Comparison of ENCODE assay signal across 21 cellular contexts in the genomic region with DNA sequence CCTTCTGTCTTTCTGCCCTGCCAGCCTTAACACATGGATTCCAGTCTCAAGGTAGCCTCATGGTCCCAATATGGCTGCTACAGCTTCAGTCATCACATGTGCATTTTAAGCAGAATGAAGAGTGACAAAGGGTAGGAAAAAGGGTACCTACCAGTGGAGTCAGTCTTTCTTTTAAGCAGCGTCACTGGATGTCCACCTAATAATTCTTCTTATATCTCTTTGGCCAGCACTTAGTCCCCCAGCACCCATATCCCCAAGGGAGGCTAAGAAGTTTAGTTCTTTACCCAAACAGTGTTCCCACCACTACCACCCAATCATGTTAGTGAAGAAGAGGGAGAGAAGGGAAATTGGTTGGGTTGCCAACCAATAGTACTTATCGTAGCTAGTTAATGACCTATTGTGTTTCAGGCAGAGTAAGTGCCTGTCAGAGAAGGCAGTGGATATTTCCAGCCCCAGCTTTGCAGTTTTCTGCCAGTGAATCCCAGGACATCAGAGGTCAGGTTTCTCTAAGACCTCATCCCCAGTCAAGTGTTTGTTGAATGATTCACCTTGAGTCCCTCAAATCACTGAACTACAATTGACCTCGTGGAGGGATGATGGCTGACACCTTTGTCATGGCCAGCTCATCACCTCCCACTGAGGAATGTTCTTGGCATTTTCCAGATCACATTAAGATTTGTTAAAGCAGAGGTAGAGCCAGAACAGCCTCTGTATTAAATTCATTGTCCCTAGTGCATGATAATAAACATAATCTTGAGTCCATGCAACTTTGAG.
DNase-seq lines count a peak whose midpoint lies in the region; ATAC-seq, FAIRE-seq and TF ChIP-seq lines count a peak whose summit lies in the region.
"Had no signal": no experiment of that assay in that cellular context is flagged by ENCODE, and none has a peak within 500 bp of the region (broad histone marks: within the 10 kb centered on the region; RNA-seq: fewer than 3 reads in every experiment).

No MANE protein-coding gene starts in this region.

- H3K27me3 Mint-ChIP-seq in astrocyte (ENCODE audit: low read depth, unreplicated experiment) = peaks cover 6% of the 10 kb centered on the region
- H3K27me3 Mint-ChIP-seq in CD4-positive, alpha-beta memory T cell = peaks cover 0 to 1% of the 10 kb centered on the region in 2 donors
- H3K27me3 Mint-ChIP-seq in CD14-positive monocyte (ENCODE audit: low read depth in 3 of 3) = peaks cover 2% of the 10 kb centered on the region in 3 donors
- H3K27me3 Mint-ChIP-seq: activated T-cell treated with anti-CD3 and anti-CD28 coated beads, Interleukin-2, amount 50 U/mL, for 24 hours; T-helper 17 cell had no signal

- CTCF ChIA-PET in CD4-positive, alpha-beta memory T cell (lab: Charles Lee; ENCODE audit: partially characterized antibody) = interaction anchor here (0.8 kb wide), 1 partner anchor 213 kb away, joined by 3 read pairs; no protein-coding TSS in a partner anchor

- intact Hi-C loops in CD4-positive, alpha-beta memory T cell (cut with micrococcal nuclease) = no loop called here
- intact Hi-C loops in CD14-positive monocyte (cut with micrococcal nuclease) = no loop called here

- H3K4me1 Mint-ChIP-seq in astrocyte (ENCODE audit: low read depth, unreplicated experiment) (peaks cover 22% of the 10 kb centered on the region), CD14-positive monocyte (peaks cover 9% of the 10 kb centered on the region)
- peaks cover 21 to 39% (median 30%) of the 10 kb centered on the region in 4 donors for H3K4me1 Mint-ChIP-seq in CD4-positive, alpha-beta memory T cell
- H3K4me1 Mint-ChIP-seq: naive B cell had no signal

- H2AFZ ChIP-seq in astrocyte (ENCODE audit: low read depth, low read length) (no peak overlapping the region), keratinocyte (ENCODE audit: control insufficient read depth, low read length) (no peak overlapping the region)

- H4K20me1 ChIP-seq in astrocyte (ENCODE audit: insufficient read depth, low read length) = no peaks in the 10 kb centered on the region
- no peaks in the 10 kb centered on the region for H4K20me1 ChIP-seq in keratinocyte (ENCODE audit: control insufficient read depth, extremely low read depth, insufficient read depth, low read length)

- dilution Hi-C loops in keratinocyte (cut with MboI; ENCODE audit: extremely low pct_ligation_motif_present, low sequenced_read_pairs) = no loop called here

- H3K4me2 ChIP-seq in astrocyte (ENCODE audit: low read length) = peak overlapping the region; percentile 54
- peak overlapping the region; percentile 0 for H3K4me2 ChIP-seq in keratinocyte (ENCODE audit: control insufficient read depth, extremely low read depth, insufficient read depth, low read depth, low read length)

- peak overlapping the region; percentile 44 for H3K27ac ChIP-seq in astrocyte (ENCODE audit: low read depth, low read length)
- H3K27ac ChIP-seq in keratinocyte (ENCODE audit: control insufficient read depth, insufficient read depth, low read length) = no peak overlapping the region
- H3K27ac ChIP-seq in CD4-positive, alpha-beta memory T cell (ENCODE audit: low read depth, low read length) = no peak overlapping the region
- H3K27ac ChIP-seq: C4-2B, vagina had no signal

- peaks cover 6% of the 10 kb centered on the region for H3K9me3 Mint-ChIP-seq in astrocyte (ENCODE audit: unreplicated experiment)
- peaks cover 0 to 4% (median under 1%) of the 10 kb centered on the region in 8 donors for H3K9me3 Mint-ChIP-seq in CD4-positive, alpha-beta memory T cell
- peaks cover 3 to 22% (median 8%) of the 10 kb centered on the region in 7 donors for H3K9me3 Mint-ChIP-seq in CD14-positive monocyte

- no peaks in the 10 kb centered on the region for H3K9me1 ChIP-seq in keratinocyte (ENCODE audit: control insufficient read depth, extremely low read depth, insufficient read depth, low read length)

- ATAC-seq in GM21737 (IDR thresholded peaks at IDR 0.05; ENCODE audit: unreplicated experiment) = no peak
- ATAC-seq: left colon; right cardiac atrium; stimulated activated naive CD8-positive, alpha-beta T cell treated with anti-CD3 and anti-CD28 coated beads, Interleukin-15, Interleukin-2, amounts not matched to agents 100 U/mL and 50 U/mL, for 24 hours; T-helper 17 cell had no signal

- TF ChIP-seq CTCF in astrocyte (IDR thresholded peaks at IDR 0.05; ENCODE audit: insufficient read depth, low read depth, low read length) (no peak), keratinocyte (optimal IDR thresholded peaks at IDR 0.05 in 1 of 3, IDR thresholded peaks at IDR 0.05 in 1 of 3, conservative IDR thresholded peaks at IDR 0.05 in 1 of 3; ENCODE audit: extremely low read depth in 1 of 3, insufficient read depth in 2 of 3, low read length in 3 of 3) (no peak), CD14-positive monocyte (IDR thresholded peaks at IDR 0.05) (no peak)

- H3K9me3 ChIP-seq in astrocyte (ENCODE audit: insufficient read depth, low read depth, low read length) = no peaks in the 10 kb centered on the region
- no peaks in the 10 kb centered on the region for H3K9me3 ChIP-seq in keratinocyte (ENCODE audit: control insufficient read depth, low read depth, low read length)
- H3K9me3 ChIP-seq in CD4-positive, alpha-beta memory T cell (ENCODE audit: control insufficient read depth in 1 of 2, low read length in 2 of 2) = no peaks in the 10 kb centered on the region
- H3K9me3 ChIP-seq: vagina had no signal

- peaks cover 29% of the 10 kb centered on the region for H3K4me1 ChIP-seq in astrocyte (ENCODE audit: insufficient read depth, low read length)
- peaks cover 28% of the 10 kb centered on the region for H3K4me1 ChIP-seq in keratinocyte (ENCODE audit: control insufficient read depth, extremely low read depth, insufficient read depth, low read length)
- H3K4me1 ChIP-seq in CD4-positive, alpha-beta memory T cell (ENCODE audit: insufficient read depth, low read length) = peaks cover 3% of the 10 kb centered on the region

- H3K36me3 ChIP-seq in astrocyte (ENCODE audit: insufficient read depth, low read length) = no peaks in the 10 kb centered on the region
- H3K36me3 ChIP-seq in keratinocyte (ENCODE audit: control insufficient read depth in 2 of 2, extremely low read depth in 1 of 2, insufficient read depth in 2 of 2, low read length in 2 of 2) = no peaks in the 10 kb centered on the region
- H3K36me3 ChIP-seq in CD4-positive, alpha-beta memory T cell (ENCODE audit: insufficient read depth, low read length) = no peaks in the 10 kb centered on the region
- H3K36me3 ChIP-seq: vagina had no signal

- POLR2A ChIA-PET in CD4-positive, alpha-beta memory T cell (lab: Charles Lee; ENCODE audit: partially characterized antibody) = interaction anchor here (0.5 kb wide), 1 partner anchor 16 kb away, joined by 3 read pairs; no protein-coding TSS in a partner anchor

- peak; percentile 73 for FAIRE-seq in astrocyte (lab: Jason Lieb, UNC)
- FAIRE-seq in keratinocyte (lab: Jason Lieb, UNC) = peak; percentile 70

- H3K4me3 ChIP-seq in astrocyte (ENCODE audit: insufficient read depth, low read depth, low read length) (no peak overlapping the region), keratinocyte (ENCODE audit: control insufficient read depth in 2 of 3, extremely low read depth in 1 of 3, insufficient read depth in 2 of 3, low read depth in 1 of 3, low read length in 3 of 3) (no peak overlapping the region)
- no peak overlapping the region for H3K4me3 ChIP-seq in CD4-positive, alpha-beta memory T cell (ENCODE audit: low read length in 2 of 2)
- H3K4me3 ChIP-seq: vagina had no signal

- H3K36me3 Mint-ChIP-seq in astrocyte (ENCODE audit: low read depth, unreplicated experiment) = peaks cover 2% of the 10 kb centered on the region
- peaks cover 8 to 26% of the 10 kb centered on the region in 2 donors for H3K36me3 Mint-ChIP-seq in CD4-positive, alpha-beta memory T cell
- peaks cover 2 to 3% of the 10 kb centered on the region in 2 donors for H3K36me3 Mint-ChIP-seq in CD14-positive monocyte
- H3K36me3 Mint-ChIP-seq: naive B cell had no signal

- H3K4me3 Mint-ChIP-seq in astrocyte (ENCODE audit: unreplicated experiment) = no peak overlapping the region
- no peak overlapping the region for H3K4me3 Mint-ChIP-seq in CD4-positive, alpha-beta memory T cell
- H3K4me3 Mint-ChIP-seq in CD14-positive monocyte = no peak overlapping the region
- H3K4me3 Mint-ChIP-seq: activated T-cell treated with anti-CD3 and anti-CD28 coated beads, Interleukin-2, amount 50 U/mL, for 24 hours; naive B cell; T-helper 17 cell had no signal

- no peaks in the 10 kb centered on the region for H3K79me2 ChIP-seq in astrocyte (ENCODE audit: insufficient read depth, low read length)
- H3K79me2 ChIP-seq in keratinocyte (ENCODE audit: control insufficient read depth, insufficient read depth, low read length) = no peaks in the 10 kb centered on the region

- H3K27me3 ChIP-seq in astrocyte (ENCODE audit: insufficient read depth, low read length) = no peaks in the 10 kb centered on the region
- H3K27me3 ChIP-seq in keratinocyte (ENCODE audit: control insufficient read depth, extremely low read depth, insufficient read depth, low read length) = no peaks in the 10 kb centered on the region
- no peaks in the 10 kb centered on the region for H3K27me3 ChIP-seq in CD4-positive, alpha-beta memory T cell (ENCODE audit: insufficient read depth, low read length)
- H3K27me3 ChIP-seq: vagina had no signal

- peak; percentile 38 for DNase-seq in AG08395 (ENCODE audit: low spot score)
- peak; percentile 78 for DNase-seq in HS-5 (ENCODE audit: low read depth)
- DNase-seq in astrocyte (ENCODE audit: low read depth) = peak; percentile 90
- no peak for DNase-seq in keratinocyte (ENCODE audit: low read depth, low spot score)
- no peak for DNase-seq in CD4-positive, alpha-beta memory T cell
- no peak for DNase-seq in CD14-positive monocyte (ENCODE audit: low spot score)
- no peak for DNase-seq in activated gamma-delta T cell (lab: John Stamatoyannopoulos, UW)
- DNase-seq: activated CD4-positive, alpha-beta T cell treated with anti-CD3 and anti-CD28 coated beads for 4 hours; activated T-cell treated with anti-CD3 and anti-CD28 coated beads, Interleukin-2, amount 50 U/mL, for 24 hours; effector memory CD4-positive, alpha-beta T cell; glutamatergic neuron; GOT3; left colon; naive B cell; NCI-H2171 treated with DMSO at 0.1 percent for 48 hours; right cardiac atrium; stimulated activated naive CD8-positive, alpha-beta T cell treated with anti-CD3 and anti-CD28 coated beads, Interleukin-15, Interleukin-2, amounts not matched to agents 100 U/mL and 50 U/mL, for 24 hours; T-helper 17 cell had no signal

- H3K27ac Mint-ChIP-seq in astrocyte (ENCODE audit: unreplicated experiment) (peak overlapping the region; percentile 77), CD14-positive monocyte (no peak overlapping the region)
- H3K27ac Mint-ChIP-seq in CD4-positive, alpha-beta memory T cell = peak overlapping the region in 1 of 7 donors; percentile 41
- H3K27ac Mint-ChIP-seq: activated T-cell treated with anti-CD3 and anti-CD28 coated beads, Interleukin-2, amount 50 U/mL, for 24 hours; naive B cell had no signal

- peak overlapping the region; percentile 2 for H3K9ac ChIP-seq in astrocyte (ENCODE audit: low read length)
- H3K9ac ChIP-seq in keratinocyte (ENCODE audit: control insufficient read depth, extremely low read depth, insufficient read depth, low read length) = no peak overlapping the region

Comparison
In these comparisons a context has a peak if more than half of its experiments do, and no peak if none do; other contexts are left out.
1. DNase-seq: peak in AG08395 (single experiment), HS-5 (single experiment) and astrocyte (single experiment); none in keratinocyte (single experiment), CD4-positive, alpha-beta memory T cell (0 of 5), CD14-positive monocyte (single experiment) and activated gamma-delta T cell (single experiment).